13 cellular contexts compared by ENCODE assay signal in the genomic region with DNA sequence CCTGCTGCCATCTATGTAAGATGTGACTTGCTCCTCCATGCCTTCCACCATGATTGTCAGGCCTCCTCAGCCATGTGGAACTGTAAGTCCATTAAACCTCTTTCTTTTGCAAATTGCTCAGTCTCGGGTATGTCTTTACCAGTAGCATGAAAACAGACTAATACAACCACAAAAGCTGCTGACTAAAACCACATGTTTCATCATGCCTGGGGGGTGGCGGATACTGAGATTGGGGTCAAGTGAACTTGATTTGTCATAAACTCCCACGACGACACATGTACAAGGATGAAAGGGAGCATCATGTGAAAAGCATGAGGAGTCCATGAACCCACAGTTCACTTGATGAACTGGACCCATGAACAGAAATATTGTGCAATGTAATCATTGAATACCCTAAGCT.
DNase-seq lines count a peak whose midpoint lies in the region; ATAC-seq and TF ChIP-seq lines count a peak whose summit lies in the region.
"Had no signal": no experiment of that assay in that cellular context is flagged by ENCODE, and none has a peak within 500 bp of the region (broad histone marks: within the 10 kb centered on the region; RNA-seq: fewer than 3 reads in every experiment).

No MANE protein-coding gene starts in this region.

- H3K27ac ChIP-seq in caudate nucleus (ENCODE audit: low read depth, low read length): peak overlapping the region; percentile 95
- H3K27ac ChIP-seq: A549, neutrophil had no signal

- DNase-seq in activated CD4-positive, alpha-beta T cell treated with anti-CD3 and anti-CD28 coated beads, Interleukin-2, amount 50 U/mL, for 48 hours: peak; percentile 16 to 17
- DNase-seq in activated CD4-positive, alpha-beta T cell treated with anti-CD3 and anti-CD28 coated beads, Interleukin-2, amount 50 U/mL, for 1 hour: no peak
- DNase-seq in HS-5 (ENCODE audit: low read depth) (peak; percentile 80), caudate nucleus (lab: John Stamatoyannopoulos, UW) (no peak), myocyte (ENCODE audit: low read depth) (peak; percentile 30), omental fat pad (ENCODE audit: low spot score) (no peak), NCI-H1048 (lab: John Stamatoyannopoulos, UW) (no peak)
- DNase-seq: amniotic stem cell, NCI-H1436 had no signal

- TF ChIP-seq CTCF in omental fat pad (IDR thresholded peaks at IDR 0.05): no peak

- ATAC-seq in omental fat pad (ENCODE audit: low FRiP score) (no peak), HG02852 (IDR thresholded peaks at IDR 0.05; ENCODE audit: unreplicated experiment) (no peak)
- ATAC-seq: A549, HCT116 had no signal

Comparison
In these comparisons a context has a peak if more than half of its experiments do, and no peak if none do; other contexts are left out.
1. DNase-seq: peak in activated CD4-positive, alpha-beta T cell treated with anti-CD3 and anti-CD28 coated beads, Interleukin-2, amount 50 U/mL, for 48 hours (2 of 2), HS-5 (single experiment) and myocyte (single experiment); none in activated CD4-positive, alpha-beta T cell treated with anti-CD3 and anti-CD28 coated beads, Interleukin-2, amount 50 U/mL, for 1 hour (single experiment), caudate nucleus (0 of 61), omental fat pad (single experiment) and NCI-H1048 (single experiment).